In the genomic region with DNA sequence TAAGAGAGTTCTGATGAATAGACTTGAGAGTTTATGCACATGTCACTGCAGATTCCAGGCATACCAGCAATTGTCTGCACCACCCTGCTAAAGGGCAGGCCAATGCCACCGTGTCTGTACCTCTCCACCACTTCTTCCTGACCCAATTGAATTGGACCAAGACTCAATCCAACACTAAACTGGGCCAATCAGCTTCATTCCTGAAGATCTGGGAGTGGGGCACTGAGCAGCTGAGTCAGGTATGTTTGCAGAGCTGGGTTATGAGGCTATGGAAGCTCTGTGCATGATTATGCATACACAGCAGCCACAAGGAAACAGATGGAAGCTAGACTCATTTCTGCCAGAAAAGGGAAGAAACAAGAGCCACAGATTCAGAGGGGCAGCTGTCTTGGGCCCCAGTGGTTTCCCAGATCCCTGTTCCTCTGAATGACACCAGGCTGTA, we compare ENCODE assay signal across 15 cellular contexts. TPM values are rescaled to one million over a fixed set of nuclear protein-coding genes. Genes with fewer than 3 reads are reported as not detected.
DNase-seq lines count a peak whose midpoint lies in the region; ATAC-seq and TF ChIP-seq lines count a peak whose summit lies in the region.
"Had no signal": no experiment of that assay in that cellular context is flagged by ENCODE, and none has a peak within 500 bp of the region (broad histone marks: within the 10 kb centered on the region; RNA-seq: fewer than 3 reads in every experiment).

No MANE protein-coding gene starts in this region.

- intact Hi-C loops in natural killer cell (cut with micrococcal nuclease), result no loop called here

- no peaks in the 10 kb centered on the region for H3K9me3 Mint-ChIP-seq in natural killer cell
- H3K9me3 Mint-ChIP-seq: activated T-cell treated with anti-CD3 and anti-CD28 coated beads, Interleukin-2, amount 50 U/mL, for 24 hours; stimulated activated naive B cell treated with anti-CD40 and anti-IgM and Interleukin-4, amounts not matched to agents 10 μg/mL and 1 μg/mL and 100 μg/mL, for 72 hours; T-helper 2 cell treated with Interferon-gamma antibody and Interleukin-4, amounts not matched to agents 5 μg/mL and 100 μg/mL, for 36 hours had no signal

- ATAC-seq in GM21529 (IDR thresholded peaks at IDR 0.05; ENCODE audit: unreplicated experiment) (no peak), HG03196 (IDR thresholded peaks at IDR 0.05; ENCODE audit: unreplicated experiment) (no peak), natural killer cell (no peak)

- no peak for TF ChIP-seq CTCF in natural killer cell (IDR thresholded peaks at IDR 0.05)

- H3K36me3 Mint-ChIP-seq in natural killer cell, result no peaks in the 10 kb centered on the region
- H3K36me3 Mint-ChIP-seq: stimulated activated naive B cell treated with anti-CD40 and anti-IgM and Interleukin-4, amounts not matched to agents 10 μg/mL and 1 μg/mL and 100 μg/mL, for 72 hours had no signal

- H3K4me3 Mint-ChIP-seq in natural killer cell, result no peak overlapping the region
- H3K4me3 Mint-ChIP-seq: activated T-cell treated with anti-CD3 and anti-CD28 coated beads, Interleukin-2, amount 50 U/mL, for 24 hours; stimulated activated naive B cell treated with anti-CD40 and anti-IgM and Interleukin-4, amounts not matched to agents 10 μg/mL and 1 μg/mL and 100 μg/mL, for 72 hours; T-helper 2 cell treated with Interferon-gamma antibody and Interleukin-4, amounts not matched to agents 5 μg/mL and 100 μg/mL, for 36 hours had no signal

- no peak overlapping the region for H3K27ac Mint-ChIP-seq in natural killer cell
- H3K27ac Mint-ChIP-seq: activated T-cell treated with anti-CD3 and anti-CD28 coated beads, Interleukin-2, amount 50 U/mL, for 24 hours; stimulated activated naive B cell treated with anti-CD40 and anti-IgM and Interleukin-4, amounts not matched to agents 10 μg/mL and 1 μg/mL and 100 μg/mL, for 72 hours; T-helper 2 cell treated with Interferon-gamma antibody and Interleukin-4, amounts not matched to agents 5 μg/mL and 100 μg/mL, for 36 hours had no signal

- DNase-seq in A172 (ENCODE audit: low spot score) (peak; percentile 46), HPDE6-E6E7 (ENCODE audit: extremely low spot score) (peak; percentile 10), UCSD-AML1 (lab: John Stamatoyannopoulos, UW; ENCODE audit: unreplicated experiment) (peak; percentile 61), iris pigment epithelial cell (ENCODE audit: low read depth) (peak; percentile 10), DMS53 treated with DMSO at 0.1 percent for 48 hours (lab: John Stamatoyannopoulos, UW; ENCODE audit: unreplicated experiment) (no peak), natural killer cell (no peak)
- DNase-seq: activated T-cell treated with anti-CD3 and anti-CD28 coated beads, Interleukin-2, amount 50 U/mL, for 24 hours; NCI-H748 treated with DMSO at 0.1 percent for 48 hours; stimulated activated CD4-positive, alpha-beta T cell treated with anti-CD3 and anti-CD28 coated beads, Interleukin-15, amount 100 ng/mL, for 24 hours; stimulated activated naive B cell treated with anti-CD40 and anti-IgM and Interleukin-4, amounts not matched to agents 10 μg/mL and 1 μg/mL and 100 μg/mL, for 72 hours had no signal

- peaks cover 0 to 7% of the 10 kb centered on the region in 2 donors for H3K27me3 Mint-ChIP-seq in natural killer cell (ENCODE audit: low read depth in 2 of 2)
- H3K27me3 Mint-ChIP-seq: stimulated activated naive B cell treated with anti-CD40 and anti-IgM and Interleukin-4, amounts not matched to agents 10 μg/mL and 1 μg/mL and 100 μg/mL, for 72 hours had no signal

- H3K4me1 Mint-ChIP-seq in natural killer cell, result no peaks in the 10 kb centered on the region

RNA-seq across cellular contexts. Expression of gene DAO, which starts 28.0 kb away (rescaled TPM):
- not detected in 2 replicates for total RNA-seq in A172 (2014; rRNA removed; shearing (Covaris generic))
- total RNA-seq in natural killer cell, result not detected
- total RNA-seq: cardiac muscle cell, fibroblast of villous mesenchyme had no signal

RNA-seq across cellular contexts. Expression of gene SSH1, which starts 50.5 kb away (rescaled TPM):
- total RNA-seq in A172 (2014; rRNA removed; shearing (Covaris generic)), result 6.9 and 7.4 TPM in 2 replicates
- 10 to 100 TPM; 57.4 to 74.1 (median 66.6) TPM for total RNA-seq in natural killer cell

Comparison
In these comparisons a context has a peak if more than half of its experiments do, and no peak if none do; other contexts are left out.
1. DNase-seq: peak in A172 (single experiment), HPDE6-E6E7 (single experiment), UCSD-AML1 (single experiment) and iris pigment epithelial cell (single experiment); none in DMS53 treated with DMSO at 0.1 percent for 48 hours (single experiment) and natural killer cell (single experiment).